ENCODE assay signal across 2 cellular contexts in the genomic region with DNA sequence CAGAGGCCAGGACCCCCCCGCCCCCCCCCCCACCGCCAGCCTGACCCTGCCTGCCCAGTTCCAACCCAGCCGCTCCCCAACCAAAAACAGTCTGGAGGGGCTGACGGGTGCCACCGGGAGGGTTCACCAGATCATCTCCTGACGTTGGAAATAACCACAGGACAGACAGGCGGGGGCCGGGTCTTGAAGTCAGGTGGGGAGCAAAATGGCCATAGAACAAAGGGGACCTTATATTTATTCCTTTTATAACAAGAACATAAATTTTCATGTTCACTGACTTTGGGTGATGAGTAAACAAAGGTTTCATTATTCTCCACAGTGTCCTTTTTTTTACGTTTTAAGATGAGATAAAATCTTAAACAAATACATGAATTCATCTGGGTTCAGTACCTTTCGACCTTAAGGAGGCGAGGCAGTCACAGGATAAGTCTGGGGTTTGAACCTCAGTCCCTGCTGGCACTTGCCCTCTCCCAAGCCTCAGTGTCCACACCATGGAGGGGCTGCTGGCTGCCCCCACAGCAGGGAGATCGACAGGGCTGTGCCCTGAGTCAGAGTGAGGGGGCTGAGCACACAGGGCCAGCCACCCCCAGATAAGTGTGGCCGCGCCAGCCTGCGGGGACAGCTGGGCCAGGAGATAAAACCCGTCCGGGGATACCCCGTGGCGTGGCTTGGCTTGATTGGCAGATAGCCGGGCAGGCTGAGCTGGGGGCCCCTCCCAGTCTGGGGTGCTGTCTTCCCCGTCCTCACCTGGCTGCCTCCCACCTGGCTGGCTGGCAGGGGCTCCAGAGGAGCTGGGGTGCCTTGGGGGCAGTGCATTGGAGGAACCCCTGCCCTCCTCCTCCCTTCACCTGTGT.
TF ChIP-seq lines count a peak whose summit lies in the region.

No MANE protein-coding gene starts in this region.

TF ChIP-seq in HCT116, 20 proteins besides CTCF, POLR2A, EP300 and RAD21 (continued from another document):
- TF ChIP-seq POLR2AphosphoS5 (IDR thresholded peaks at IDR 0.05; ENCODE audit: low read depth, low read length) (peak; percentile 27; the same call in 1 of the 2 replicates), EGR1 (IDR thresholded peaks at IDR 0.05; ENCODE audit: low read depth) (no peak), CBX3 (IDR thresholded peaks at IDR 0.05; ENCODE audit: low read depth) (no peak), ZNF274 (IDR thresholded peaks at IDR 0.05; ENCODE audit: low read depth, low read length) (no peak), FOSL1 (IDR thresholded peaks at IDR 0.05; ENCODE audit: low read depth) (no peak), SRF (IDR thresholded peaks at IDR 0.05; ENCODE audit: low read depth) (no peak)

TF ChIP-seq in endothelial cell of umbilical vein, 7 proteins besides CTCF, POLR2A, EP300 and RAD21 (continued from another document):
- TF ChIP-seq MAX (IDR thresholded peaks at IDR 0.05; ENCODE audit: insufficient read depth, insufficient read length): no peak
- TF ChIP-seq POLR2AphosphoS5 (IDR thresholded peaks at IDR 0.05; ENCODE audit: insufficient read depth, low read depth, low read length): no peak
- peak; percentile 53 for TF ChIP-seq GATA2 (IDR thresholded peaks at IDR 0.05; ENCODE audit: insufficient read depth, insufficient read length, low read depth, low read length)
- TF ChIP-seq MYC (IDR thresholded peaks at IDR 0.05; ENCODE audit: low read depth, low read length): no peak
